ENCODE assay signal across 33 cellular contexts in genomic region chr4:43732829-43733426, GRCh38.
"Had no signal": no experiment of that assay in that cellular context is flagged by ENCODE, and none has a peak within 500 bp of the region (broad histone marks: within the 10 kb centered on the region; RNA-seq: fewer than 3 reads in every experiment).

No MANE protein-coding gene starts in this region.

- H3K4me1 ChIP-seq: esophagus squamous epithelium, gastroesophageal sphincter, heart right ventricle had no signal

- H3K4me3 ChIP-seq: coronary artery, esophagus squamous epithelium, gastroesophageal sphincter, heart right ventricle had no signal

- H3K27me3 Mint-ChIP-seq: activated B cell treated with CpG ODN at 0.5 μM for 24 hours; activated CD8-positive, alpha-beta T cell treated with anti-CD3 and anti-CD28 coated beads for 36 hours; activated naive CD8-positive, alpha-beta T cell; activated T-helper 17 cell treated with anti-CD3 and anti-CD28 coated beads, Interleukin-2, amount 50 U/mL, for 72 hours; central memory CD8-positive, alpha-beta T cell; effector memory CD8-positive, alpha-beta T cell had no signal

- FAIRE-seq: astrocyte, bronchial epithelial cell, endothelial cell of umbilical vein had no signal

- H3K27ac Mint-ChIP-seq: activated B cell treated with CpG ODN at 0.5 μM for 24 hours; activated CD8-positive, alpha-beta T cell treated with anti-CD3 and anti-CD28 coated beads for 36 hours; activated naive CD8-positive, alpha-beta T cell; activated T-helper 17 cell treated with anti-CD3 and anti-CD28 coated beads, Interleukin-2, amount 50 U/mL, for 72 hours; effector memory CD8-positive, alpha-beta T cell; T-helper 1 cell treated with Interleukin-12 subunit alpha and Interleukin-12 subunit beta and Interleukin-4 antibody, amounts not matched to agents 30 μg/mL and 1 μg/mL, for 36 hours had no signal

- DNase-seq: activated B cell treated with CpG ODN at 0.5 μM for 24 hours; activated CD4-positive, alpha-beta T cell treated with anti-CD3 and anti-CD28 coated beads for 48 hours; activated CD4-positive, alpha-beta T cell treated with anti-CD3 and anti-CD28 coated beads, Interleukin-2, amount 50 U/mL, for 1 hour; activated CD4-positive, alpha-beta T cell treated with anti-CD3 and anti-CD28 coated beads, Interleukin-2, amount 50 U/mL, for 48 hours; activated CD8-positive, alpha-beta memory T cell treated with anti-CD3 and anti-CD28 coated beads for 24 hours; activated CD8-positive, alpha-beta T cell treated with anti-CD3 and anti-CD28 coated beads for 36 hours; activated effector memory CD4-positive, alpha-beta T cell treated with Interleukin-2 at 50 U/mL for 16 hours; activated gamma-delta T cell treated with Interleukin-2 at 50 U/mL for 16 hours; activated naive CD4-positive, alpha-beta T cell treated with anti-CD3 and anti-CD28 coated beads, Interleukin-2, amount 50 U/mL, for 16 hours; activated naive CD4-positive, alpha-beta T cell treated with Interleukin-2 at 50 U/mL for 16 hours; activated T-cell treated with anti-CD3 and anti-CD28 coated beads, Interleukin-2, amount 50 U/mL, for 4 hours; amniotic stem cell; anterior cingulate cortex; brain microvascular endothelial cell; dermis blood vessel endothelial cell; effector CD4-positive, alpha-beta T cell; effector memory CD8-positive, alpha-beta T cell; esophagus squamous epithelium; foreskin melanocyte; heart right ventricle; T-helper 9 cell; WERI-Rb-1 had no signal

- H3K27ac ChIP-seq: brain microvascular endothelial cell, coronary artery, epithelial cell of prostate, esophagus squamous epithelium, gastroesophageal sphincter, heart right ventricle, WERI-Rb-1 had no signal

- H3K36me3 Mint-ChIP-seq: activated naive CD8-positive, alpha-beta T cell had no signal

- H3K27me3 ChIP-seq: brain microvascular endothelial cell, esophagus squamous epithelium, gastroesophageal sphincter, heart right ventricle had no signal

- H3K4me3 Mint-ChIP-seq: activated B cell treated with CpG ODN at 0.5 μM for 24 hours; activated CD8-positive, alpha-beta T cell treated with anti-CD3 and anti-CD28 coated beads for 36 hours; activated naive CD8-positive, alpha-beta T cell; activated T-cell treated with anti-CD3 and anti-CD28 coated beads, Interleukin-2, amount 50 U/mL, for 4 hours; activated T-helper 17 cell treated with anti-CD3 and anti-CD28 coated beads, Interleukin-2, amount 50 U/mL, for 72 hours; central memory CD8-positive, alpha-beta T cell; effector memory CD8-positive, alpha-beta T cell; T-helper 1 cell treated with Interleukin-12 subunit alpha and Interleukin-12 subunit beta and Interleukin-4 antibody, amounts not matched to agents 30 μg/mL and 1 μg/mL, for 36 hours had no signal

- H3K36me3 ChIP-seq: brain microvascular endothelial cell, esophagus squamous epithelium, gastroesophageal sphincter, heart right ventricle, WERI-Rb-1 had no signal

- H3K4me1 Mint-ChIP-seq: activated B cell treated with CpG ODN at 0.5 μM for 24 hours; activated T-helper 17 cell treated with anti-CD3 and anti-CD28 coated beads, Interleukin-2, amount 50 U/mL, for 72 hours; central memory CD8-positive, alpha-beta T cell had no signal

- ATAC-seq: activated CD4-positive, CD25-positive, alpha-beta regulatory T cell treated with anti-CD3 and anti-CD28 coated beads, Interleukin-2, amount 50 U/mL, for 24 hours; activated CD8-positive, alpha-beta T cell treated with anti-CD3 and anti-CD28 coated beads for 36 hours; activated T-cell treated with anti-CD3 and anti-CD28 coated beads, Interleukin-2, amount 50 U/mL, for 4 hours; activated T-helper 17 cell treated with anti-CD3 and anti-CD28 coated beads, Interleukin-2, amount 50 U/mL, for 72 hours; effector memory CD8-positive, alpha-beta T cell; gastroesophageal sphincter; heart right ventricle had no signal

- H3K9me3 ChIP-seq: gastroesophageal sphincter had no signal
